ENCODE assay signal across 8 cellular contexts in the genomic region with DNA sequence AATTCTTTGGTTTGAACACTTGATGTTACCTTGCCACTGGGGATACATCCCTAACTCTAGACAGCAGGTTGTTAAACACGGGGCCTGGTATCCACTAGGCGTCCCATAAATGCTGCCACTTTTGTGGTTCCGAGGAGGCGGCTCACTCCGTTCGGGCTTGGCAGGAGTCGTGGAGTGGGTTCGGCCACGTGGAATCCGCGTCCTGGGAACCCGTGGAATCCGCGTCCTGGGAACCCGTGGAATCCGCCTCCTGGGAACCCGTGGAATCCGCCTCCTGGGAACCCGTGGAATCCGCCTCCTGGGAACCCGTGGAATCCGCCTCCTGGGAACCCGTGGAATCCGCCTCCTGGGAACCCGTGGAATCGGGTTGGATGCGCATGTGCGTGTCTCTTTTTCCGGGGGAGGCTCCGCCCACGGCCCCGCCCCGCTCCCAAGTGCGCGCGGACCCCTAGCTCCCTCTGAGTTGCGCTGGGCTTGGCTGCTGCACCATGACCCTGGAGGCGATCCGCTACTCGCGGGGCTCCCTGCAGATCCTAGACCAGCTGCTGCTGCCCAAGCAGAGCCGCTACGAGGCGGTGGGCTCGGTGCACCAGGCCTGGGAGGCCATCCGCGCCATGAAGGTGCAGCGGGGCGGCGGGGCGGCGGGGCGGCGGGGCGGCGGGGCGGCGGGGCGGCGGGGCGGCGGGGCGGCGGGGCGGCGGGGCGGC. TPM values are rescaled to one million over a fixed set of nuclear protein-coding genes. Genes with fewer than 3 reads are reported as not detected.
A peak's percentile ranks its signal among the peaks of the same experiment; 100 is the strongest.
DNase-seq lines count a peak whose midpoint lies in the region; ATAC-seq and TF ChIP-seq lines count a peak whose summit lies in the region.

A gene (plus strand): TSS at position 422 of the 707 bp plus-strand sequence. CDS start 67 bp downstream, at position 489.

- peaks cover 6 to 32% (median 12%) of the 10 kb centered on the region in 3 donors for H3K4me1 ChIP-seq in esophagus squamous epithelium
- H3K4me1 ChIP-seq in muscle layer of duodenum (ENCODE audit: control insufficient read depth in 1 of 2, insufficient read depth in 2 of 2, low read length in 2 of 2) = peaks cover 0 to 19% of the 10 kb centered on the region in 2 donors

- H3K9me3 ChIP-seq in esophagus squamous epithelium (no peaks in the 10 kb centered on the region), muscle layer of duodenum (ENCODE audit: control insufficient read depth in 1 of 2, low read length in 2 of 2) (no peaks in the 10 kb centered on the region)

- H3K27me3 ChIP-seq in GM06990 (replicated peaks; ENCODE audit: control insufficient read depth, insufficient read depth, low read length) = no peaks in the 10 kb centered on the region
- H3K27me3 ChIP-seq in esophagus squamous epithelium = no peaks in the 10 kb centered on the region
- H3K27me3 ChIP-seq in muscle layer of duodenum (ENCODE audit: low read depth, low read length) = no peaks in the 10 kb centered on the region

- intact Hi-C loops in esophagus squamous epithelium (cut with DNase I) = no loop called here

- H3K4me3 ChIP-seq in GM06990 (replicated peaks; ENCODE audit: low read depth, low read length) (peak within 1 kb of the TSS; percentile 83), esophagus squamous epithelium (peak within 1 kb of the TSS; percentile 63 to 87 (median 86)), muscle layer of duodenum (ENCODE audit: low read depth in 1 of 2, low read length in 2 of 2) (peak within 1 kb of the TSS; percentile 57 to 79)

- H3K36me3 ChIP-seq in GM06990 (ENCODE audit: control insufficient read depth, insufficient read depth, low read length) (peaks cover 16% of the 10 kb centered on the region), esophagus squamous epithelium (peaks cover 10 to 66% (median 23%) of the 10 kb centered on the region in 3 donors), muscle layer of duodenum (ENCODE audit: control insufficient read depth in 1 of 2, insufficient read depth in 2 of 2, low read length in 2 of 2) (peaks cover 0 to 46% of the 10 kb centered on the region in 2 donors)

- peak in 1 of 4 donors; percentile 45 for TF ChIP-seq POLR2A in esophagus squamous epithelium (IDR thresholded peaks at IDR 0.05)

- ATAC-seq in HG03135 (IDR thresholded peaks at IDR 0.05; ENCODE audit: unreplicated experiment) = no peak

- H3K27ac ChIP-seq in esophagus squamous epithelium (peak within 1 kb of the TSS; percentile 67 to 85 (median 79)), muscle layer of duodenum (ENCODE audit: low read length) (peak within 1 kb of the TSS; percentile 36)

- TF ChIP-seq CTCF in GM06990 (IDR thresholded peaks at IDR 0.05; ENCODE audit: insufficient read depth, low read length, poor library complexity, severe bottlenecking) (no peak), esophagus squamous epithelium (IDR thresholded peaks at IDR 0.05) (no peak)

- DNase-seq in GM06990 (ENCODE audit: extremely low read depth, insufficient read length) (peak; percentile 79), HT1080 (ENCODE audit: low read depth) (peak; percentile 70), OCI-M1 (lab: John Stamatoyannopoulos, UW) (peak; percentile 92), activated T-helper 1 cell treated with Interleukin-2 at 50 U/mL for 16 hours (ENCODE audit: low read depth) (peak; percentile 53), esophagus squamous epithelium (lab: John Stamatoyannopoulos, UW) (no peak)
- peak; percentile 50 for DNase-seq in stimulated activated naive CD4-positive, alpha-beta T cell treated with Interleukin-2 at 50 U/mL for 16 hours (lab: John Stamatoyannopoulos, UW)

- WGBS in esophagus squamous epithelium, 2 donors = 10 to 35% methylated on average over 2 to 4 of the region's 67 CpGs

RNA-seq across cellular contexts. Expression of the gene that starts here (rescaled TPM):
- 60.0 and 65.9 TPM in 2 replicates for total RNA-seq in HT1080 (2014; rRNA removed; shearing (Covaris generic))
- 33.3 and 34.9 TPM in 2 replicates for polyA plus RNA-seq in HT1080 (2015; cell fraction: cytosol; rRNA removed)
- 134 and 157 TPM in 2 replicates for polyA plus RNA-seq in HT1080 (2015; cell fraction: nucleus; rRNA removed)
- total RNA-seq in esophagus squamous epithelium = 10 to 100 TPM; 32.0 to 50.9 (median 37.2) TPM
